2 cellular contexts compared by ENCODE assay signal in the genomic region with DNA sequence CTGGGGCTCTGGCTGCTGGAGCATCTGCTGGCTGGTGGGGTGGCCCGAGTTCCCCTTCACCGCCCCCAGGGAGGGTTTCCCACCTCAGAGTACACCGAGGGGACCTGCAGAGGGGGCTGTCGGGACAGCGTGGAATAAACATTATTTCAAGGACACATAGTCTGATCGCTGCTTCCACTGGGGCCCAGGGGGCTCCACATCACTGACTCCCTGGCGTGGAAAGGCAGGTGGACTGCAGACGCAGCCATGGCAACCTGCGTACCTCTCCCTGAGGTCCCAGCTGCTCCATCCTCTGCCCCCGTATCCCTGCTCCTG.
TF ChIP-seq lines count a peak whose summit lies in the region.

No MANE protein-coding gene starts in this region.

TF ChIP-seq in SK-N-SH, 30 proteins besides CTCF, POLR2A, EP300 and RAD21 (continued from another document):
- TF ChIP-seq ZBTB33 (IDR thresholded peaks at IDR 0.05; ENCODE audit: borderline replicate concordance, low read depth): no peak
- TF ChIP-seq JUND (IDR thresholded peaks at IDR 0.05): no peak
- no peak for TF ChIP-seq YY1 (IDR thresholded peaks at IDR 0.05; ENCODE audit: low read depth)
- TF ChIP-seq TEAD4 (IDR thresholded peaks at IDR 0.05; ENCODE audit: borderline replicate concordance, insufficient read depth): no peak
- no peak for TF ChIP-seq NFIC (IDR thresholded peaks at IDR 0.05; ENCODE audit: borderline replicate concordance)
- no peak for TF ChIP-seq RFX5 (IDR thresholded peaks at IDR 0.05; ENCODE audit: low read length)
- no peak for TF ChIP-seq RCOR1 (IDR thresholded peaks at IDR 0.05; ENCODE audit: low read length)

TF ChIP-seq in SK-N-SH treated with all-trans-retinoic acid at 6 μM for 48 hours, 23 proteins besides CTCF, POLR2A, EP300 and RAD21 (continued from another document):
- TF ChIP-seq PATZ1 (CRISPR knock-in tag; IDR thresholded peaks at IDR 0.05; ENCODE audit: borderline replicate concordance) (no peak), GLIS3 (CRISPR knock-in tag; IDR thresholded peaks at IDR 0.05) (no peak), ISL1 (CRISPR knock-in tag; IDR thresholded peaks at IDR 0.05) (no peak)
- TF ChIP-seq, protein P1, sequence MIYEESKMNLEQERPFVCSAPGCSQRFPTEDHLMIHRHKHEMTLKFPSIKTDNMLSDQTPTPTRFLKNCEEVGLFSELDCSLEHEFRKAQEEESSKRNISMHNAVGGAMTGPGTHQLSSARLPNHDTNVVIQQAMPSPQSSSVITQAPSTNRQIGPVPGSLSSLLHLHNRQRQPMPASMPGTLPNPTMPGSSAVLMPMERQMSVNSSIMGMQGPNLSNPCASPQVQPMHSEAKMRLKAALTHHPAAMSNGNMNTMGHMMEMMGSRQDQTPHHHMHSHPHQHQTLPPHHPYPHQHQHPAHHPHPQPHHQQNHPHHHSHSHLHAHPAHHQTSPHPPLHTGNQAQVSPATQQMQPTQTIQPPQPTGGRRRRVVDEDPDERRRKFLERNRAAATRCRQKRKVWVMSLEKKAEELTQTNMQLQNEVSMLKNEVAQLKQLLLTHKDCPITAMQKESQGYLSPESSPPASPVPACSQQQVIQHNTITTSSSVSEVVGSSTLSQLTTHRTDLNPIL (CRISPR knock-in tag; IDR thresholded peaks at IDR 0.05; ENCODE audit: low read depth): no peak
- TF ChIP-seq, protein P2, sequence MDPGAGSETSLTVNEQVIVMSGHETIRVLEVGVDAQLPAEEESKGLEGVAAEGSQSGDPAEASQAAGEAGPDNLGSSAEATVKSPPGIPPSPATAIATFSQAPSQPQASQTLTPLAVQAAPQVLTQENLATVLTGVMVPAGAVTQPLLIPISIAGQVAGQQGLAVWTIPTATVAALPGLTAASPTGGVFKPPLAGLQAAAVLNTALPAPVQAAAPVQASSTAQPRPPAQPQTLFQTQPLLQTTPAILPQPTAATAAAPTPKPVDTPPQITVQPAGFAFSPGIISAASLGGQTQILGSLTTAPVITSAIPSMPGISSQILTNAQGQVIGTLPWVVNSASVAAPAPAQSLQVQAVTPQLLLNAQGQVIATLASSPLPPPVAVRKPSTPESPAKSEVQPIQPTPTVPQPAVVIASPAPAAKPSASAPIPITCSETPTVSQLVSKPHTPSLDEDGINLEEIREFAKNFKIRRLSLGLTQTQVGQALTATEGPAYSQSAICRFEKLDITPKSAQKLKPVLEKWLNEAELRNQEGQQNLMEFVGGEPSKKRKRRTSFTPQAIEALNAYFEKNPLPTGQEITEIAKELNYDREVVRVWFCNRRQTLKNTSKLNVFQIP (CRISPR knock-in tag; IDR thresholded peaks at IDR 0.05; ENCODE audit: borderline replicate concordance, low read depth): no peak
- TF ChIP-seq, protein P3, sequence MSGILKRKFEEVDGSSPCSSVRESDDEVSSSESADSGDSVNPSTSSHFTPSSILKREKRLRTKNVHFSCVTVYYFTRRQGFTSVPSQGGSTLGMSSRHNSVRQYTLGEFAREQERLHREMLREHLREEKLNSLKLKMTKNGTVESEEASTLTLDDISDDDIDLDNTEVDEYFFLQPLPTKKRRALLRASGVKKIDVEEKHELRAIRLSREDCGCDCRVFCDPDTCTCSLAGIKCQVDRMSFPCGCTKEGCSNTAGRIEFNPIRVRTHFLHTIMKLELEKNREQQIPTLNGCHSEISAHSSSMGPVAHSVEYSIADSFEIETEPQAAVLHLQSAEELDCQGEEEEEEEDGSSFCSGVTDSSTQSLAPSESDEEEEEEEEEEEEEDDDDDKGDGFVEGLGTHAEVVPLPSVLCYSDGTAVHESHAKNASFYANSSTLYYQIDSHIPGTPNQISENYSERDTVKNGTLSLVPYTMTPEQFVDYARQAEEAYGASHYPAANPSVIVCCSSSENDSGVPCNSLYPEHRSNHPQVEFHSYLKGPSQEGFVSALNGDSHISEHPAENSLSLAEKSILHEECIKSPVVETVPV (CRISPR knock-in tag; IDR thresholded peaks at IDR 0.05): no peak
